ENCODE assay signal across 8 cellular contexts in genomic region chr19:15125232-15126067, GRCh38. TPM values are rescaled to one million over a fixed set of nuclear protein-coding genes. Genes with fewer than 3 reads are reported as not detected.
DNase-seq lines count a peak whose midpoint lies in the region; ATAC-seq, FAIRE-seq and TF ChIP-seq lines count a peak whose summit lies in the region.

No MANE protein-coding gene starts in this region.

- peak; percentile 99 for FAIRE-seq in GM19239 (lab: Jason Lieb, UNC)

- peaks cover 20% of the 10 kb centered on the region for H3K36me3 Mint-ChIP-seq in activated CD4-positive, alpha-beta T cell treated with anti-CD3 and anti-CD28 coated beads for 36 hours (ENCODE audit: low read depth)

- H3K27me3 Mint-ChIP-seq in activated CD4-positive, alpha-beta T cell treated with anti-CD3 and anti-CD28 coated beads for 36 hours: no peaks in the 10 kb centered on the region

- H3K27ac Mint-ChIP-seq in activated CD4-positive, alpha-beta T cell treated with anti-CD3 and anti-CD28 coated beads for 36 hours: peak overlapping the region; percentile 96

- CTCF ChIA-PET in BJ (lab: Yijun Ruan, JAX): interaction anchor here (0.6 to 2.2 kb wide), 6 partner anchors 20 to 52 kb away, joined by 3 to 6 read pairs (median 4); no protein-coding TSS in a partner anchor
- CTCF ChIA-PET in activated CD4-positive, alpha-beta T cell treated with anti-CD3 and anti-CD28 coated beads for 36 hours (lab: Charles Lee): interaction anchor here (0.5 to 2.8 kb wide), 10 partner anchors 11 to 1230 kb away, joined by 3 to 13 read pairs (median 4); no protein-coding TSS in a partner anchor

- ATAC-seq in HG03442 (IDR thresholded peaks at IDR 0.05; ENCODE audit: unreplicated experiment): peak; percentile 86
- peak; percentile 91 for ATAC-seq in activated CD4-positive, alpha-beta T cell treated with anti-CD3 and anti-CD28 coated beads for 36 hours

- TF ChIP-seq CTCF in BJ (IDR thresholded peaks at IDR 0.05; ENCODE audit: insufficient read depth, low read depth, low read length) (no peak), choroid plexus epithelial cell (conservative IDR thresholded peaks at IDR 0.05; ENCODE audit: low read depth, low read length) (no peak), kidney epithelial cell (IDR thresholded peaks at IDR 0.05; ENCODE audit: insufficient read depth, low read length, poor library complexity, severe bottlenecking) (peak; percentile 9)

- intact Hi-C loops in activated CD4-positive, alpha-beta T cell treated with anti-CD3 and anti-CD28 coated beads for 36 hours (cut with DNase I, micrococcal nuclease): loop anchor here (1.0 to 10.0 kb wide), 21 partner anchors 18 to 1118 kb away; partner anchors contain the start of genes AKAP8 (in 1 of the 2), AP1M1 (in 1 of the 2), DNAJB1 (in 1 of the 2) and NDUFB7 (in 1 of the 2)

- peak overlapping the region; percentile 95 for H3K4me3 ChIP-seq in BJ (ENCODE audit: low read depth, low read length)
- H3K4me3 ChIP-seq in choroid plexus epithelial cell (ENCODE audit: low read depth, low read length): peak overlapping the region; percentile 98
- H3K4me3 ChIP-seq in kidney epithelial cell (ENCODE audit: low read depth, low read length): peak overlapping the region; percentile 96

- POLR2A ChIA-PET in BJ (lab: Charles Lee): interaction anchor here (0.7 kb wide), 2 partner anchors 254 to 1496 kb away, joined by 3 to 6 read pairs; no protein-coding TSS in a partner anchor
- POLR2A ChIA-PET in activated CD4-positive, alpha-beta T cell treated with anti-CD3 and anti-CD28 coated beads for 36 hours (lab: Charles Lee): interaction anchor here (0.5 to 1.2 kb wide), 6 partner anchors 11 to 1762 kb away, joined by 3 to 7 read pairs (median 3); partner anchors contain the start of gene AKAP8L

- peak overlapping the region; percentile 87 for H3K4me3 Mint-ChIP-seq in activated CD4-positive, alpha-beta T cell treated with anti-CD3 and anti-CD28 coated beads for 36 hours

- DNase-seq in BJ (ENCODE audit: low read depth): peak; percentile 86
- DNase-seq in GM19239 (ENCODE audit: insufficient read length, low spot score): peak; percentile 94
- peak; percentile 97 for DNase-seq in NCI-H510A treated with DMSO at 0.1 percent for 48 hours (lab: John Stamatoyannopoulos, UW)
- DNase-seq in activated CD4-positive, alpha-beta T cell treated with anti-CD3 and anti-CD28 coated beads for 36 hours: peak; percentile 99
- peak; percentile 99 for DNase-seq in choroid plexus epithelial cell (ENCODE audit: low read depth)
- peak; percentile 93 for DNase-seq in kidney epithelial cell (ENCODE audit: low read depth)
- DNase-seq in stimulated activated CD4-positive, alpha-beta T cell treated with anti-CD3 and anti-CD28 coated beads, Interleukin-15, amount 100 ng/mL, for 24 hours: peak; percentile 99

- H3K9me3 Mint-ChIP-seq in activated CD4-positive, alpha-beta T cell treated with anti-CD3 and anti-CD28 coated beads for 36 hours (ENCODE audit: low read depth): no peaks in the 10 kb centered on the region

- peaks cover 32% of the 10 kb centered on the region for H3K4me1 Mint-ChIP-seq in activated CD4-positive, alpha-beta T cell treated with anti-CD3 and anti-CD28 coated beads for 36 hours

- H3K27me3 ChIP-seq in BJ (ENCODE audit: control insufficient read depth, insufficient read depth, low read length) (no peaks in the 10 kb centered on the region; the same call in 1 of the 2 replicates), kidney epithelial cell (ENCODE audit: control insufficient read depth, insufficient read depth, low read length) (no peaks in the 10 kb centered on the region)

- H3K36me3 ChIP-seq in BJ (ENCODE audit: control insufficient read depth, insufficient read depth, low read length) (peaks cover 9% of the 10 kb centered on the region), kidney epithelial cell (ENCODE audit: control insufficient read depth, insufficient read depth, low read length) (no peaks in the 10 kb centered on the region)

RNA-seq across cellular contexts. Expression of gene SYDE1, which starts 18.2 kb away (rescaled TPM):
- 45.4 and 73.5 TPM in 2 replicates for polyA plus RNA-seq in BJ (2011; rRNA removed)
- polyA minus RNA-seq in BJ (2011; rRNA and poly(A)+ RNA removed): 34.6 and 45.4 TPM in 2 replicates
- 1 to 10 TPM; 2.1 to 3.3 TPM for total RNA-seq in activated CD4-positive, alpha-beta T cell treated with anti-CD3 and anti-CD28 coated beads for 36 hours
- total RNA-seq in kidney epithelial cell: 28.4 and 47.0 TPM in 2 replicates

RNA-seq across cellular contexts. Expression of gene OR1I1, which starts 43.4 kb away (rescaled TPM):
- not detected in 2 replicates for polyA plus RNA-seq in BJ (2011; rRNA removed)
- not detected in 2 replicates for polyA minus RNA-seq in BJ (2011; rRNA and poly(A)+ RNA removed)
- total RNA-seq in activated CD4-positive, alpha-beta T cell treated with anti-CD3 and anti-CD28 coated beads for 36 hours: not detected
- total RNA-seq in kidney epithelial cell: not detected in 2 replicates

Comparison
In these comparisons a context has a peak if more than half of its experiments do, and no peak if none do; other contexts are left out.
1. Peak in every context shown above with its lines: DNase-seq, ATAC-seq and H3K4me3 ChIP-seq.